25 cellular contexts compared by ENCODE assay signal in the genomic region with DNA sequence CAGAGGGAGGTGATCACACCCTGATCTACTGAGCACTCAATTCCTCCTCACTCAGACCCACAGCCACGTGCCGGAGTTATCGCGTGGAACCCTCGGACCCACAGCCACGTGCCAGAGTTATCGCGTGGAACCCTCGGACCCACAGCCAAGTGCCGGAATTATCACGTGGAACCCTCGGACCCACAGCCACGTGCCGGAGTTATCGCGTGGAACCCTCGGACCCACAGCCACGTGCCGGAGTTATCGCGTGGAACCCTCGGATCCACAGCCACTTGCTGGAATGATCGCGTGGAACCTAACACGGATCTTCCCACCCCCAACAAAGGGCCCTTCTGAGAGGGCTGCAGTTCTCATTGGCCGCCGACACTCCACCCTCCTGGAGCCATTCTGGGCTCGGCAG.
DNase-seq lines count a peak whose midpoint lies in the region; ATAC-seq, FAIRE-seq and TF ChIP-seq lines count a peak whose summit lies in the region.
"Had no signal": no experiment of that assay in that cellular context is flagged by ENCODE, and none has a peak within 500 bp of the region (broad histone marks: within the 10 kb centered on the region; RNA-seq: fewer than 3 reads in every experiment).

No MANE protein-coding gene starts in this region.

- H3K4me3 ChIP-seq in GM12878 (no peak overlapping the region), K562 (no peak overlapping the region), neuronal stem cell (ENCODE audit: low read length in 2 of 2) (no peak overlapping the region), heart left ventricle (no peak overlapping the region)
- H3K4me3 ChIP-seq: BLaER1 had no signal

- H2BK12ac ChIP-seq in neuronal stem cell (ENCODE audit: low read length): no peak overlapping the region

- ATAC-seq in GM12878: no peak
- no peak for ATAC-seq in K562
- no peak for ATAC-seq in heart left ventricle

- H3K23ac ChIP-seq in neuronal stem cell (ENCODE audit: low read depth, low read length, poor library complexity): no peak overlapping the region

- 82% methylated on average over 28 of the region's 28 CpGs for WGBS in GM12878 (ENCODE audit: insufficient coverage, insufficient replicate concordance, low lambda C conversion rate, missing lambda C conversion rate)
- 40% methylated on average over 24 of the region's 28 CpGs for WGBS in K562 (ENCODE audit: insufficient coverage, low coverage, missing lambda C conversion rate)
- WGBS in neuronal stem cell (ENCODE audit: extremely low coverage in 2 of 2, insufficient read length in 2 of 2, insufficient replicate concordance in 1 of 2), 2 donors: no CpG with 5 or more reads among the region's 28 CpGs
- WGBS in heart left ventricle, 4 donors: 78 to 97% (median 95%) methylated on average over 20 to 28 of the region's 28 CpGs

- CTCF ChIA-PET in GM12878 (lab: Yijun Ruan, JAX): no interaction called here
- CTCF ChIA-PET in K562 (lab: Yijun Ruan, JAX; ENCODE audit: low intra/inter-chr PET ratio): no interaction called here

- no peak overlapping the region for H2BK5ac ChIP-seq in neuronal stem cell (ENCODE audit: low read length)

- 0 out of 4 replicates have a peak, but pooled peaks cover 0 to 3% of the 10 kb centered on the region in 2 experiments for H3K36me3 ChIP-seq in GM12878 (ENCODE audit: control insufficient read depth in 2 of 2, insufficient read depth in 2 of 2, low read length in 1 of 2)
- H3K36me3 ChIP-seq in K562 (ENCODE audit: control insufficient read depth, insufficient read depth, low read length): no peaks in the 10 kb centered on the region
- H3K36me3 ChIP-seq in neuronal stem cell (replicated peaks in 1 of 2; ENCODE audit: control insufficient read depth in 2 of 2, insufficient read depth in 2 of 2, low read length in 2 of 2): no peaks in the 10 kb centered on the region
- no peaks in the 10 kb centered on the region for H3K36me3 ChIP-seq in heart left ventricle
- H3K36me3 ChIP-seq: BE2C, BLaER1 had no signal

- H3K18ac ChIP-seq in neuronal stem cell (ENCODE audit: low read length): no peak overlapping the region

- H3K4me1 ChIP-seq in GM12878 (ENCODE audit: control insufficient read depth, insufficient read depth, low read length) (peaks cover 59% of the 10 kb centered on the region), K562 (replicated peaks in 1 of 2; ENCODE audit: control insufficient read depth in 2 of 2, insufficient read depth in 2 of 2, low read length in 2 of 2) (peaks cover 0 to 3% of the 10 kb centered on the region in 2 experiments; a peak in 1 of 5 replicates), neuronal stem cell (ENCODE audit: control insufficient read depth in 2 of 2, insufficient read depth in 1 of 2, low read depth in 1 of 2, low read length in 2 of 2) (peaks cover 0 to 1% of the 10 kb centered on the region in 2 donors), heart left ventricle (no peaks in the 10 kb centered on the region)
- H3K4me1 ChIP-seq: BE2C had no signal

- no peak overlapping the region for H3K14ac ChIP-seq in neuronal stem cell (ENCODE audit: low read length)

- TF ChIP-seq POLR2A in GM12878 (IDR thresholded peaks at IDR 0.05; ENCODE audit: low read depth, low read length) (no peak), K562 (conservative IDR thresholded peaks at IDR 0.05) (no peak), heart left ventricle (IDR thresholded peaks at IDR 0.05) (no peak)

- in situ Hi-C loops in GM12878 (cut with MboI) (no loop called here), K562 (cut with MboI) (no loop called here), KBM-7 (cut with MboI; ENCODE audit: low pct_unique_long_range_greater_than_20kb, low sequenced_read_pairs) (loop anchor here (25.0 kb wide), 1 partner anchor 236 kb away; no protein-coding TSS in a partner anchor)

- no TSS peak for BruUV-seq in GM12878 (replicated peaks; lab: Mats Ljungman, UMichigan)
- no TSS peak for BruUV-seq in K562 (replicated peaks; lab: Mats Ljungman, UMichigan)

- POLR2A ChIA-PET in GM12878 (lab: Charles Lee) (no interaction called here), K562 (lab: Yijun Ruan, JAX) (interaction anchor here (0.6 kb wide), 1 partner anchor 10 kb away, joined by 3 read pairs; no protein-coding TSS in a partner anchor)

- no peak overlapping the region for H2BK120ac ChIP-seq in neuronal stem cell (ENCODE audit: low read depth, low read length)

- H3K9ac ChIP-seq in GM12878 (ENCODE audit: control insufficient read depth, insufficient read depth, low read length) (no peak overlapping the region), K562 (ENCODE audit: insufficient read depth in 1 of 2, low read depth in 2 of 2, low read length in 2 of 2) (no peak overlapping the region), neuronal stem cell (ENCODE audit: low read depth, low read length, poor library complexity) (no peak overlapping the region)
- H3K9ac ChIP-seq: BLaER1 had no signal

- FAIRE-seq in GM12878 (lab: Jason Lieb, UNC) (no peak), K562 (lab: Jason Lieb, UNC) (no peak)
- FAIRE-seq: A204.1, GM12891, GM19239 had no signal

- no peak for TF ChIP-seq RAD21 in GM12878 (IDR thresholded peaks at IDR 0.05; ENCODE audit: insufficient read depth, low read depth, low read length)
- TF ChIP-seq RAD21 in K562 (CRISPR knock-in tag; conservative IDR thresholded peaks at IDR 0.05 in 1 of 2, IDR thresholded peaks at IDR 0.05 in 1 of 2): no peak

- intact Hi-C loops in GM12878 (cut with micrococcal nuclease; ENCODE audit: unreplicated experiment) (no loop called here), K562 (cut with micrococcal nuclease) (no loop called here), heart left ventricle (cut with DNase I) (no loop called here)

- RAD21 ChIA-PET in GM12878 (lab: Charles Lee; ENCODE audit: unreplicated experiment): no interaction called here

- H3K79me2 ChIP-seq in GM12878 (ENCODE audit: control insufficient read depth, insufficient read depth, low read length) (peaks cover 29% of the 10 kb centered on the region), K562 (ENCODE audit: control insufficient read depth, insufficient read depth, low read length) (no peaks in the 10 kb centered on the region)

- H4K8ac ChIP-seq in neuronal stem cell (ENCODE audit: low read depth, low read length): no peak overlapping the region

- H2BK15ac ChIP-seq in neuronal stem cell (ENCODE audit: low read length): no peak overlapping the region

- SMC1A ChIA-PET in GM12878 (lab: Charles Lee; ENCODE audit: uncharacterized antibody, unreplicated experiment): no interaction called here

- H3K27ac ChIP-seq in GM12878 (ENCODE audit: control insufficient read depth, insufficient read depth) (peak overlapping the region; percentile 91), K562 (ENCODE audit: extremely low read depth, low read depth, low read length) (no peak overlapping the region), neuronal stem cell (replicated peaks; ENCODE audit: low read length) (no peak overlapping the region), heart left ventricle (no peak overlapping the region)
- H3K27ac ChIP-seq: BLaER1 had no signal

- peaks cover 31% of the 10 kb centered on the region for H3K9me3 ChIP-seq in GM12878 (replicated peaks; ENCODE audit: control insufficient read depth, insufficient read depth, low read length)
- no peaks in the 10 kb centered on the region for H3K9me3 ChIP-seq in K562 (replicated peaks; ENCODE audit: control insufficient read depth, insufficient read depth, low read depth, low read length)
- peaks cover 0 to 6% of the 10 kb centered on the region in 2 donors for H3K9me3 ChIP-seq in neuronal stem cell (replicated peaks in 1 of 2; ENCODE audit: control insufficient read depth in 2 of 2, insufficient read depth in 1 of 2, low read depth in 1 of 2, low read length in 2 of 2)
- no peaks in the 10 kb centered on the region for H3K9me3 ChIP-seq in heart left ventricle
- H3K9me3 ChIP-seq: BE2C had no signal

- peak overlapping the region; percentile 6 for H2AK5ac ChIP-seq in neuronal stem cell (ENCODE audit: low read depth, low read length)

- no peak overlapping the region; the same call in 1 of the 2 replicates for H3K4me2 ChIP-seq in GM12878 (ENCODE audit: control insufficient read depth, insufficient read depth)
- H3K4me2 ChIP-seq in K562 (ENCODE audit: insufficient read depth, low read length): no peak overlapping the region
- no peak overlapping the region for H3K4me2 ChIP-seq in neuronal stem cell (ENCODE audit: insufficient read depth, low read length, poor library complexity, severe bottlenecking)

- no peak overlapping the region for H3K4ac ChIP-seq in neuronal stem cell (ENCODE audit: low read length)

- no peaks in the 10 kb centered on the region for H3K79me1 ChIP-seq in neuronal stem cell (ENCODE audit: low read depth, low read length)

- H4K20me1 ChIP-seq in GM12878 (ENCODE audit: control insufficient read depth, insufficient read depth) (no peaks in the 10 kb centered on the region), K562 (replicated peaks; ENCODE audit: control insufficient read depth, insufficient read depth, low read length) (0 out of 2 replicates have a peak, but pooled peaks cover 14% of the 10 kb centered on the region)
- H4K20me1 ChIP-seq: BLaER1 had no signal

- H3K9me1 ChIP-seq in K562 (ENCODE audit: control insufficient read depth, insufficient read depth, low read length): no peaks in the 10 kb centered on the region

- H4K91ac ChIP-seq in neuronal stem cell (ENCODE audit: low read depth, low read length, poor library complexity): no peak overlapping the region

- no peak for TF ChIP-seq EP300 in GM12878 (IDR thresholded peaks at IDR 0.05; ENCODE audit: borderline replicate concordance in 1 of 2, control insufficient read depth in 1 of 2, low read depth in 2 of 2, low read length in 2 of 2)
- TF ChIP-seq EP300 in K562 (IDR thresholded peaks at IDR 0.05; ENCODE audit: low read length): no peak

- DNase-seq in GM12878 (ENCODE audit: low read depth, low spot score) (no peak), K562 (ENCODE audit: extremely low read depth in 1 of 4, low spot score in 3 of 4) (no peak), neuronal stem cell (ENCODE audit: low spot score) (no peak), heart left ventricle (no peak), KBM-7 (no peak)
- no peak for DNase-seq in activated CD8-positive, alpha-beta memory T cell treated with anti-CD3 and anti-CD28 coated beads, Interleukin-2, amount 50 U/mL, for 4 hours
- DNase-seq: 8988T; ACHN; BE2C; C1 segment of cervical spinal cord; CD4-positive, alpha-beta memory T cell; CD4-positive, CD25-positive, alpha-beta regulatory T cell; CD8-positive, alpha-beta memory T cell; COR-L47; DMS 273 treated with DMSO at 0.1 percent for 48 hours; DMS153; DMS53; DMS79; DND-41; EL; GDM1 had no signal

- H2AFZ ChIP-seq in GM12878 (ENCODE audit: control insufficient read depth, low read depth, low read length): no peak overlapping the region
- no peak overlapping the region for H2AFZ ChIP-seq in K562 (ENCODE audit: low read depth, low read length)
- no peak overlapping the region for H2AFZ ChIP-seq in neuronal stem cell (ENCODE audit: low read length)

- TF ChIP-seq CTCF in GM12878 (IDR thresholded peaks at IDR 0.05 in 2 of 3, conservative IDR thresholded peaks at IDR 0.05 in 1 of 3; ENCODE audit: control insufficient read depth in 2 of 3, extremely low read depth in 1 of 3, insufficient read depth in 1 of 3, low read depth in 3 of 3, low read length in 3 of 3): no peak
- TF ChIP-seq CTCF in K562 (IDR thresholded peaks at IDR 0.05 in 2 of 3, conservative IDR thresholded peaks at IDR 0.05 in 1 of 3; ENCODE audit: insufficient read depth in 2 of 3, low read depth in 1 of 3, low read length in 3 of 3): no peak
- no peak for TF ChIP-seq CTCF in heart left ventricle (IDR thresholded peaks at IDR 0.05)

- no peaks in the 10 kb centered on the region for H3K27me3 ChIP-seq in GM12878 (replicated peaks in 1 of 2; ENCODE audit: control insufficient read depth in 2 of 2, insufficient read depth in 2 of 2, low read length in 1 of 2)
- H3K27me3 ChIP-seq in K562 (ENCODE audit: control insufficient read depth in 2 of 2, insufficient read depth in 2 of 2, low read length in 2 of 2): peaks cover 53 to 67% of the 10 kb centered on the region in 2 experiments
- H3K27me3 ChIP-seq in neuronal stem cell (ENCODE audit: control insufficient read depth in 3 of 3, insufficient read depth in 3 of 3, low read depth in 1 of 3, low read length in 3 of 3): peaks cover 0 to 25% (median 2%) of the 10 kb centered on the region in 3 experiments
- peaks cover 0 to 14% (median 4%) of the 10 kb centered on the region in 9 donors for H3K27me3 ChIP-seq in heart left ventricle
- H3K27me3 ChIP-seq: BE2C had no signal
